ENCODE assay signal across 22 cellular contexts in the genomic region with DNA sequence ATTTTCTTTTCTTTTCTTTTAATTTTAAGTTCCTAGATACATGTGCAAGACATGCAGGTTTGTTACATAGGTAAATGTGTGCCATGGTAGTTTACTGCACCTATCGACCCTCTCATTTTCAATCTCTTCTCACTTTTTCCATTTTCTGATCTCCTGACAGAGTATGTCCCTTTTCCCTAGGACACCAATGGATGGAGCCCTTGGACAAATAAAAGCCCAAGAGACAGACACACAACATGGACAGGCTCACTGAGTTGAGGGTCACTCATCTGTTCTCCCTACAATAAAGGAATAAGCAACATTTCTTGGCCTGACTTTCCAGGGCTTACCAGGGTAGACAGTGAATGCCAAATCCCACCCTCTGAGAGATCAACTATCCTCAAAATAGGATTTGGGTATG. TPM values are rescaled to one million over a fixed set of nuclear protein-coding genes. Genes with fewer than 3 reads are reported as not detected.
DNase-seq lines count a peak whose midpoint lies in the region; TF ChIP-seq lines count a peak whose summit lies in the region.
"Had no signal": no experiment of that assay in that cellular context is flagged by ENCODE, and none has a peak within 500 bp of the region (broad histone marks: within the 10 kb centered on the region; RNA-seq: fewer than 3 reads in every experiment).

No MANE protein-coding gene starts in this region.

- H3K4me3 ChIP-seq in choroid plexus epithelial cell (ENCODE audit: low read depth, low read length): no peak overlapping the region
- H3K4me3 ChIP-seq: dorsolateral prefrontal cortex, lower lobe of right lung, neural progenitor cell, prostate gland, tibial nerve had no signal

- DNase-seq in EH (ENCODE audit: low read depth) (peak; percentile 5), LHCN-M2 (ENCODE audit: low read depth) (peak; percentile 9), choroid plexus epithelial cell (ENCODE audit: low read depth) (peak; percentile 23), midbrain (lab: John Stamatoyannopoulos, UW) (peak; percentile 3), NCI-H69 (lab: John Stamatoyannopoulos, UW) (no peak), NCI-H1105 (lab: John Stamatoyannopoulos, UW) (no peak)
- DNase-seq in effector CD4-positive, alpha-beta T cell: no peak
- DNase-seq: activated CD4-positive, alpha-beta memory T cell treated with anti-CD3 and anti-CD28 coated beads, Interleukin-2, amount 10 ng/mL, durations not matched to agents 7 days and 5 days; activated effector memory CD4-positive, alpha-beta T cell treated with Interleukin-2 at 50 U/mL for 16 hours; CD4-positive, alpha-beta memory T cell; dorsolateral prefrontal cortex; GDM1; Kasumi-1; lower lobe of right lung; NCI-H1092 treated with DMSO at 0.1 percent for 48 hours; NCI-H1930; NCI-H526 treated with DMSO at 0.1 percent for 48 hours; SHP77; stimulated activated CD8-positive, alpha-beta memory T cell treated with anti-CD3 and anti-CD28 coated beads, Interleukin-4, amount 100 ng/mL, for 48 hours had no signal

- TF ChIP-seq CTCF in choroid plexus epithelial cell (conservative IDR thresholded peaks at IDR 0.05; ENCODE audit: low read depth, low read length): no peak

RNA-seq across cellular contexts. Expression of gene UBE2D1, which starts 15.2 kb away (rescaled TPM):
- total RNA-seq in LHCN-M2 (2014; rRNA removed): 17.1 and 18.5 TPM in 2 replicates
- 6.0 TPM for polyA plus RNA-seq in LHCN-M2 (2012)

RNA-seq across cellular contexts. Expression of gene CISD1, which starts 50.6 kb away (rescaled TPM):
- total RNA-seq in LHCN-M2 (2014; rRNA removed): 17.8 and 21.6 TPM in 2 replicates
- polyA plus RNA-seq in LHCN-M2 (2012): 23.9 TPM

RNA-seq across cellular contexts. Expression of gene IPMK, which starts 51.9 kb away (rescaled TPM):
- 6.8 and 7.6 TPM in 2 replicates for total RNA-seq in LHCN-M2 (2014; rRNA removed)
- polyA plus RNA-seq in LHCN-M2 (2012): 1.1 TPM

Comparison
In these comparisons a context has a peak if more than half of its experiments do, and no peak if none do; other contexts are left out.
1. DNase-seq: peak in EH (single experiment), LHCN-M2 (single experiment), choroid plexus epithelial cell (single experiment) and midbrain (single experiment); none in NCI-H69 (single experiment), effector CD4-positive, alpha-beta T cell (single experiment) and NCI-H1105 (single experiment).